Comparison of ENCODE assay signal across 8 cellular contexts in the genomic region with DNA sequence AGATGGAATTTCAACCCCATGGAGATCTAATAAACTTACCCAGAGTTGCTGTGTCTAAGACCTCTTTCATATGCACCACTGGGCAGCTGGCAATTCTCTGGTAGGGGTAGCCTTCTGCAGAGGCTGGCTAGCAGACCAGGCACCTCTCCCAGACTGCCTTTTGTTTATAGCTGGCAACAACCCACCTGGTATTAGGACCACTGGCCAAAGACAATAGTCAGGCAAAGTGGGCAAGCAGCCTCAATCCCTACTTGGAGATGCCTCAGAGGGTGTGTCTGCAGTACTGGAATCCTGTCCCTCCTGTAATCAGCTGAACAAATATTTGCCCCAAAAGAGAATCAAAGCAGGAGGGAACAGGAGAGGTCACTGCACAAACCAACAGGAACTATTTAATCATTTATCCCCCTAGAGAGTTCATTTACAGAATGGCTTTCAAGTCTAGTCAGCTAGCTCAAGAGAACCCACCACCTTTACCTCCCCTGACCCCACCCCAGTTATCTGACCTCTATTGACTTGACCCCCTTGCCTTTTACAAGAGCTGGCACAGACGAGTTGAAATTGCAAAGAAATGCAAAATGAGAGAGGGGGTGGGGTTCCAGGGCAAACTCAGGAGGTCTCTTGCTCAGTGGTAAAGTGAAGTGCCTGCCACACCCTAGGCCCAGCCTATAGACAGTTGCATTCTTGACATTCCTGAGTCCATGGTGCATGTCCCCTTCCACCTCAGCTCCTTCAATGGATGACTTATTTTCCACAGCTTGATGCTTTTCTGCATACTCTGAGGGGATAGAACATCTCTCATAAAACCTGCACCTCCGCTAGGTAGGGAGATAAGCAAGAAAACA. TPM values are rescaled to one million over a fixed set of nuclear protein-coding genes. Genes with fewer than 3 reads are reported as not detected.
DNase-seq lines count a peak whose midpoint lies in the region; ATAC-seq and TF ChIP-seq lines count a peak whose summit lies in the region.

No MANE protein-coding gene starts in this region.

- peak in 2 of 4 donors; percentile 2 to 45 for TF ChIP-seq POLR2A in upper lobe of left lung (IDR thresholded peaks at IDR 0.05)

- H3K27me3 ChIP-seq in DOHH2 (ENCODE audit: control insufficient read depth, low read length) (no peaks in the 10 kb centered on the region), mammary epithelial cell (ENCODE audit: insufficient read depth, low read length) (no peaks in the 10 kb centered on the region), lower lobe of right lung (ENCODE audit: low read depth) (no peaks in the 10 kb centered on the region), upper lobe of left lung (no peaks in the 10 kb centered on the region)

- H3K4me2 ChIP-seq in DOHH2 (ENCODE audit: low read length) (peak overlapping the region; percentile 98), mammary epithelial cell (ENCODE audit: insufficient read depth, low read depth, low read length) (peak overlapping the region; percentile 100)

- dilution Hi-C loops in mammary epithelial cell (cut with HindIII; ENCODE audit: low sequenced_read_pairs): loop anchor here (5.0 to 25.0 kb wide), 3 partner anchors 43 to 158 kb away; no protein-coding TSS in a partner anchor

- TF ChIP-seq CTCF in DOHH2 (IDR thresholded peaks at IDR 0.05; ENCODE audit: low read depth, low read length, poor library complexity, severe bottlenecking) (no peak), mammary epithelial cell (conservative IDR thresholded peaks at IDR 0.05 in 1 of 2, IDR thresholded peaks at IDR 0.05 in 1 of 2; ENCODE audit: extremely low read depth in 1 of 2, insufficient read depth in 1 of 2, low read depth in 1 of 2, low read length in 2 of 2) (no peak), lower lobe of right lung (IDR thresholded peaks at IDR 0.05) (no peak), upper lobe of left lung (IDR thresholded peaks at IDR 0.05) (no peak)

- BruUV-seq in mammary epithelial cell (replicated peaks; lab: Mats Ljungman, UMichigan): no TSS peak

- H3K27ac ChIP-seq in DOHH2 (ENCODE audit: low read depth, low read length): no peak overlapping the region; the same call in 1 of the 2 replicates
- peak overlapping the region; percentile 89 for H3K27ac ChIP-seq in mammary epithelial cell (ENCODE audit: insufficient read depth, low read depth, low read length)
- H3K27ac ChIP-seq in lower lobe of right lung: peak overlapping the region; percentile 100
- peak overlapping the region; percentile 99 for H3K27ac ChIP-seq in upper lobe of left lung

- TF ChIP-seq EP300 in upper lobe of left lung (IDR thresholded peaks at IDR 0.05): peak in 1 of 4 donors; percentile 39

- ATAC-seq in lower lobe of right lung (no peak), upper lobe of left lung (ENCODE audit: low FRiP score in 2 of 2) (no peak), GM18868 (IDR thresholded peaks at IDR 0.05; ENCODE audit: unreplicated experiment) (no peak)

- CTCF ChIA-PET in mammary epithelial cell (lab: Charles Lee; ENCODE audit: low non-redundant PET): no interaction called here

- H3K4me1 ChIP-seq in DOHH2 (ENCODE audit: control insufficient read depth, low read length) (peaks cover 57% of the 10 kb centered on the region), mammary epithelial cell (ENCODE audit: insufficient read depth, low read length) (peaks cover 42% of the 10 kb centered on the region), lower lobe of right lung (peaks cover 60% of the 10 kb centered on the region), upper lobe of left lung (peaks cover 47 to 58% (median 53%) of the 10 kb centered on the region in 4 donors)

- peaks cover 3% of the 10 kb centered on the region; the same call in 1 of the 2 replicates for H3F3A ChIP-seq in DOHH2 (ENCODE audit: control insufficient read depth, insufficient read depth)

- DNase-seq in NCI-H2029 treated with DMSO at 0.1 percent for 48 hours (lab: John Stamatoyannopoulos, UW) (peak; percentile 83), mammary epithelial cell (no peak), lower lobe of right lung (no peak), upper lobe of left lung (no peak), epidermal melanocyte (ENCODE audit: insufficient read length, low spot score) (no peak)
- no peak for DNase-seq in stimulated activated CD4-positive, alpha-beta T cell treated with anti-CD3 and anti-CD28 coated beads, Interleukin-12 subunit alpha, Interleukin-12 subunit beta, amount 100 ng/mL, for 4 hours

- intact Hi-C loops in mammary epithelial cell (cut with micrococcal nuclease) (loop anchor here (1.0 to 2.0 kb wide), 2 partner anchors 15 to 21 kb away; no protein-coding TSS in a partner anchor), lower lobe of right lung (cut with DNase I) (loop anchor here (10.0 kb wide), 1 partner anchor 55 kb away; no protein-coding TSS in a partner anchor)

- peaks cover 59% of the 10 kb centered on the region for H3K79me2 ChIP-seq in DOHH2 (ENCODE audit: control insufficient read depth, low read length)
- H3K79me2 ChIP-seq in mammary epithelial cell (ENCODE audit: insufficient read depth, low read length): peaks cover 84% of the 10 kb centered on the region

- H3K36me3 ChIP-seq in DOHH2 (ENCODE audit: control insufficient read depth, low read length): peaks cover 53% of the 10 kb centered on the region
- H3K36me3 ChIP-seq in mammary epithelial cell (ENCODE audit: insufficient read depth, low read length): peaks cover 9% of the 10 kb centered on the region
- H3K36me3 ChIP-seq in lower lobe of right lung: peaks cover 31% of the 10 kb centered on the region
- peaks cover 0 to 52% (median 6%) of the 10 kb centered on the region in 4 donors for H3K36me3 ChIP-seq in upper lobe of left lung

- no peaks in the 10 kb centered on the region for H3K9me3 ChIP-seq in DOHH2 (ENCODE audit: control insufficient read depth, insufficient read depth, low read length)
- H3K9me3 ChIP-seq in mammary epithelial cell (replicated peaks; ENCODE audit: insufficient read depth, low read length): no peaks in the 10 kb centered on the region
- H3K9me3 ChIP-seq in lower lobe of right lung: no peaks in the 10 kb centered on the region
- H3K9me3 ChIP-seq in upper lobe of left lung: no peaks in the 10 kb centered on the region

- peak overlapping the region; percentile 99 for H3K9ac ChIP-seq in mammary epithelial cell (ENCODE audit: insufficient read depth, low read length)

- no peaks in the 10 kb centered on the region for H4K20me1 ChIP-seq in DOHH2 (ENCODE audit: control insufficient read depth, insufficient read depth, low read depth, low read length)
- H4K20me1 ChIP-seq in mammary epithelial cell (ENCODE audit: insufficient read depth, low read length): no peaks in the 10 kb centered on the region

- in situ Hi-C loops in mammary epithelial cell (cut with MboI; ENCODE audit: low sequenced_read_pairs in 2 of 2): loop anchor here in 1 of 2 donors (5.0 to 25.0 kb wide), 2 partner anchors 43 to 158 kb away; no protein-coding TSS in a partner anchor

- H3K9me2 ChIP-seq in DOHH2 (replicated peaks; ENCODE audit: control insufficient read depth, low read length): no peaks in the 10 kb centered on the region

- H2AFZ ChIP-seq in mammary epithelial cell (ENCODE audit: low read depth, low read length): no peak overlapping the region

- peak overlapping the region; percentile 96 for H3K4me3 ChIP-seq in DOHH2 (ENCODE audit: low read length)
- H3K4me3 ChIP-seq in mammary epithelial cell (replicated peaks in 1 of 3; ENCODE audit: insufficient read depth in 1 of 3, low read depth in 2 of 3, low read length in 3 of 3): peak overlapping the region; percentile 78 to 89 (median 86)
- H3K4me3 ChIP-seq in lower lobe of right lung: peak overlapping the region; percentile 98
- H3K4me3 ChIP-seq in upper lobe of left lung: peak overlapping the region; percentile 63 to 85 (median 72)

- 5% methylated on average over 2 of the region's 2 CpGs for WGBS in mammary epithelial cell (ENCODE audit: low coverage, missing lambda C conversion rate)
- 42 to 45% methylated on average over 2 of the region's 2 CpGs for WGBS in upper lobe of left lung, 2 donors

RNA-seq across cellular contexts. Expression of gene BCL2L1, which starts 2.8 kb away (rescaled TPM):
- 100 to 1,000 TPM; 196 to 212 TPM for total RNA-seq in mammary epithelial cell
- polyA plus RNA-seq in mammary epithelial cell: 132 TPM
- 137 TPM for polyA minus RNA-seq in mammary epithelial cell
- total RNA-seq in lower lobe of right lung: 126 TPM
- total RNA-seq in upper lobe of left lung: 100 to 1,000 TPM; 131 to 245 (median 182) TPM

RNA-seq across cellular contexts. Expression of gene TPX2, which starts 19.2 kb away (rescaled TPM):
- total RNA-seq in mammary epithelial cell: 10 to 100 TPM in 1 of 2 donors, 1 to 10 TPM in 1; 9.5 to 74.3 TPM
- polyA plus RNA-seq in mammary epithelial cell: 51.2 TPM
- polyA minus RNA-seq in mammary epithelial cell: 108 TPM
- total RNA-seq in lower lobe of right lung: 1.9 TPM
- total RNA-seq in upper lobe of left lung: 1 to 10 TPM; 1.0 to 6.7 (median 3.8) TPM
